ENCODE assay signal across 28 cellular contexts in genomic region chr16:4005281-4005680, GRCh38.
DNase-seq lines count a peak whose midpoint lies in the region; ATAC-seq, FAIRE-seq and TF ChIP-seq lines count a peak whose summit lies in the region.
"Had no signal": no experiment of that assay in that cellular context is flagged by ENCODE, and none has a peak within 500 bp of the region (broad histone marks: within the 10 kb centered on the region; RNA-seq: fewer than 3 reads in every experiment).

No MANE protein-coding gene starts in this region.

- H3K27ac ChIP-seq in GM23338 (ENCODE audit: low read depth), result 0 out of 2 replicates have a peak overlapping the region, but pooled peaks have one; percentile 19
- H3K27ac ChIP-seq in HEK293 (ENCODE audit: extremely low read depth, low read depth, low read length), result no peak overlapping the region
- H3K27ac ChIP-seq in kidney (ENCODE audit: low read depth in 2 of 2, low read length in 2 of 2), result no peak overlapping the region
- H3K27ac ChIP-seq in stomach smooth muscle (ENCODE audit: low read length), result peak overlapping the region; percentile 64

- H3K9me3 ChIP-seq in HEK293 (ENCODE audit: control insufficient read depth, insufficient read depth, low read depth, low read length) (no peaks in the 10 kb centered on the region), kidney (ENCODE audit: control insufficient read depth in 1 of 2, low read length in 2 of 2) (no peaks in the 10 kb centered on the region), stomach smooth muscle (ENCODE audit: control insufficient read depth in 2 of 2, low read length in 2 of 2) (no peaks in the 10 kb centered on the region)
- H3K9me3 ChIP-seq: BE2C, BLaER1 had no signal

- H3K36me3 Mint-ChIP-seq in GM23338 (ENCODE audit: low read depth), result no peaks in the 10 kb centered on the region; the same call in 2 of the 3 replicates
- H3K36me3 Mint-ChIP-seq in T-helper 2 cell treated with Interferon-gamma antibody and Interleukin-4, amounts not matched to agents 5 μg/mL and 100 μg/mL, for 36 hours (ENCODE audit: low read depth), result no peaks in the 10 kb centered on the region
- H3K36me3 Mint-ChIP-seq: CD4-positive, CD25-positive, alpha-beta regulatory T cell had no signal

- no peak for ATAC-seq in GM23338
- ATAC-seq: GM12878 had no signal

- intact Hi-C loops in kidney (cut with DNase I), result no loop called here

- peaks cover 21% of the 10 kb centered on the region for H3K4me1 ChIP-seq in GM23338 (ENCODE audit: insufficient read depth)
- no peaks in the 10 kb centered on the region for H3K4me1 ChIP-seq in HEK293 (ENCODE audit: control insufficient read depth, insufficient read depth, low read length)
- H3K4me1 ChIP-seq in kidney (ENCODE audit: control insufficient read depth in 1 of 2, insufficient read depth in 1 of 2, low read depth in 1 of 2, low read length in 2 of 2), result peaks cover 6 to 8% of the 10 kb centered on the region in 2 donors
- peaks cover 26% of the 10 kb centered on the region for H3K4me1 ChIP-seq in stomach smooth muscle (ENCODE audit: control insufficient read depth, insufficient read depth, low read length)
- H3K4me1 ChIP-seq: BE2C had no signal

- H2AFZ ChIP-seq in GM23338, result no peak overlapping the region

- DNase-seq in GM23338 (ENCODE audit: low spot score), result no peak
- DNase-seq in kidney, result peak; percentile 23
- no peak for DNase-seq in UCSD-AML1 (lab: John Stamatoyannopoulos, UW; ENCODE audit: unreplicated experiment)
- no peak for DNase-seq in putamen (ENCODE audit: low spot score)
- no peak for DNase-seq in T-helper 2 cell treated with Interferon-gamma antibody and Interleukin-4, amounts not matched to agents 5 μg/mL and 100 μg/mL, for 36 hours (ENCODE audit: low spot score)
- DNase-seq: 8988T; ACHN; BE2C; C1 segment of cervical spinal cord; CD4-positive, alpha-beta memory T cell; CD4-positive, CD25-positive, alpha-beta regulatory T cell; CD8-positive, alpha-beta memory T cell; COR-L47; DMS 273 treated with DMSO at 0.1 percent for 48 hours; DMS153; DMS53; DMS79; DND-41; EL; GDM1 had no signal

- no peak overlapping the region for H3K27ac Mint-ChIP-seq in GM23338
- H3K27ac Mint-ChIP-seq in T-helper 2 cell treated with Interferon-gamma antibody and Interleukin-4, amounts not matched to agents 5 μg/mL and 100 μg/mL, for 36 hours, result no peak overlapping the region
- H3K27ac Mint-ChIP-seq: CD14-positive monocyte; CD4-positive, alpha-beta memory T cell; CD4-positive, CD25-positive, alpha-beta regulatory T cell had no signal

- H3K36me3 ChIP-seq in GM23338 (ENCODE audit: insufficient read depth), result no peaks in the 10 kb centered on the region
- no peaks in the 10 kb centered on the region for H3K36me3 ChIP-seq in HEK293 (ENCODE audit: control insufficient read depth in 2 of 2, insufficient read depth in 1 of 2, low read length in 2 of 2)
- no peaks in the 10 kb centered on the region for H3K36me3 ChIP-seq in kidney (ENCODE audit: control insufficient read depth in 1 of 2, insufficient read depth in 2 of 2, low read length in 2 of 2)
- H3K36me3 ChIP-seq in stomach smooth muscle (ENCODE audit: control insufficient read depth in 2 of 2, insufficient read depth in 2 of 2, low read length in 2 of 2), result no peaks in the 10 kb centered on the region
- H3K36me3 ChIP-seq: BE2C had no signal

- H3K4me3 Mint-ChIP-seq in GM23338, result no peak overlapping the region
- H3K4me3 Mint-ChIP-seq in T-helper 2 cell treated with Interferon-gamma antibody and Interleukin-4, amounts not matched to agents 5 μg/mL and 100 μg/mL, for 36 hours, result no peak overlapping the region
- H3K4me3 Mint-ChIP-seq: CD14-positive monocyte; CD4-positive, alpha-beta memory T cell; CD4-positive, CD25-positive, alpha-beta regulatory T cell had no signal

- peaks cover 2% of the 10 kb centered on the region for H3K27me3 Mint-ChIP-seq in GM23338 (ENCODE audit: insufficient read depth, low read depth, poor library complexity)
- H3K27me3 Mint-ChIP-seq in T-helper 2 cell treated with Interferon-gamma antibody and Interleukin-4, amounts not matched to agents 5 μg/mL and 100 μg/mL, for 36 hours (ENCODE audit: low read depth), result no peaks in the 10 kb centered on the region
- H3K27me3 Mint-ChIP-seq: CD4-positive, alpha-beta memory T cell; CD4-positive, CD25-positive, alpha-beta regulatory T cell; CD8-positive, alpha-beta memory T cell had no signal

- H3K4me2 ChIP-seq in GM23338, result no peak overlapping the region

- H4K20me1 ChIP-seq in GM23338 (replicated peaks; ENCODE audit: insufficient read depth), result no peaks in the 10 kb centered on the region

- no peaks in the 10 kb centered on the region for H3K9me3 Mint-ChIP-seq in GM23338
- H3K9me3 Mint-ChIP-seq in T-helper 2 cell treated with Interferon-gamma antibody and Interleukin-4, amounts not matched to agents 5 μg/mL and 100 μg/mL, for 36 hours, result no peaks in the 10 kb centered on the region
- H3K9me3 Mint-ChIP-seq: CD14-positive monocyte; CD4-positive, alpha-beta memory T cell; CD4-positive, CD25-positive, alpha-beta regulatory T cell; CD8-positive, alpha-beta memory T cell had no signal

- FAIRE-seq in kidney (lab: Jason Lieb, UNC), result no peak
- FAIRE-seq: A204.1, GM12878, GM12892, GM18507 had no signal

- H3K9me2 ChIP-seq in GM23338 (ENCODE audit: insufficient read depth), result no peaks in the 10 kb centered on the region

- CTCF ChIA-PET in HEK293 (lab: Yijun Ruan, JAX), result interaction anchor here (0.6 to 1.2 kb wide), 2 partner anchors 249 to 317 kb away, joined by 3 to 4 read pairs; no protein-coding TSS in a partner anchor

- H3K27me3 ChIP-seq in GM23338 (ENCODE audit: insufficient read depth) (no peaks in the 10 kb centered on the region), stomach smooth muscle (ENCODE audit: control insufficient read depth in 1 of 2, insufficient read depth in 2 of 2, low read length in 2 of 2) (no peaks in the 10 kb centered on the region)
- H3K27me3 ChIP-seq: BE2C, BLaER1 had no signal

- POLR2A ChIA-PET in HEK293 (lab: Yijun Ruan, JAX), result interaction anchor here (0.6 kb wide), 1 partner anchor 1271 kb away, joined by 3 read pairs; no protein-coding TSS in a partner anchor

- TF ChIP-seq CTCF in GM23338 (conservative IDR thresholded peaks at IDR 0.05; ENCODE audit: low read depth in 2 of 2) (no peak), HEK293 (tag by site-specific recombination; IDR thresholded peaks at IDR 0.05) (no peak), kidney (IDR thresholded peaks at IDR 0.05; ENCODE audit: borderline replicate concordance, extremely low read depth, insufficient read depth) (no peak)

- H3K4me3 ChIP-seq in GM23338 (no peak overlapping the region), HEK293 (ENCODE audit: low read depth, low read length) (no peak overlapping the region), kidney (ENCODE audit: low read length in 2 of 2) (no peak overlapping the region), stomach smooth muscle (ENCODE audit: low read length in 2 of 2) (peak overlapping the region; percentile 50 to 69)
- H3K4me3 ChIP-seq: BLaER1, GM12878 had no signal

- peaks cover 23% of the 10 kb centered on the region for H3K4me1 Mint-ChIP-seq in GM23338
- H3K4me1 Mint-ChIP-seq in T-helper 2 cell treated with Interferon-gamma antibody and Interleukin-4, amounts not matched to agents 5 μg/mL and 100 μg/mL, for 36 hours (ENCODE audit: low read depth), result peaks cover 6% of the 10 kb centered on the region

- no peaks in the 10 kb centered on the region for H3F3A ChIP-seq in GM23338 (replicated peaks; ENCODE audit: low read depth)

- H3K9ac ChIP-seq in kidney (ENCODE audit: low read length in 2 of 2), result no peak overlapping the region
- H3K9ac ChIP-seq in stomach smooth muscle (ENCODE audit: low read length in 2 of 2), result no peak overlapping the region
- H3K9ac ChIP-seq: BLaER1 had no signal

- peaks cover 3% of the 10 kb centered on the region; the same call in 1 of the 2 replicates for H3K79me2 ChIP-seq in GM23338 (replicated peaks; ENCODE audit: insufficient read depth)

TF ChIP-seq in GM23338, 12 proteins besides CTCF, POLR2A, EP300 and RAD21 (continues in another document):
- TF ChIP-seq ZNF331 (CRISPR knock-in tag; IDR thresholded peaks at IDR 0.05; ENCODE audit: low read depth) (no peak), STAT1 (IDR thresholded peaks at IDR 0.05; ENCODE audit: unreplicated experiment) (no peak)

TF ChIP-seq in HEK293, 187 proteins besides CTCF, POLR2A, EP300 and RAD21:
- no peak for TF ChIP-seq ZNF23 (tag by site-specific recombination; IDR thresholded peaks at IDR 0.05; ENCODE audit: borderline replicate concordance)
- TF ChIP-seq, protein P1, sequence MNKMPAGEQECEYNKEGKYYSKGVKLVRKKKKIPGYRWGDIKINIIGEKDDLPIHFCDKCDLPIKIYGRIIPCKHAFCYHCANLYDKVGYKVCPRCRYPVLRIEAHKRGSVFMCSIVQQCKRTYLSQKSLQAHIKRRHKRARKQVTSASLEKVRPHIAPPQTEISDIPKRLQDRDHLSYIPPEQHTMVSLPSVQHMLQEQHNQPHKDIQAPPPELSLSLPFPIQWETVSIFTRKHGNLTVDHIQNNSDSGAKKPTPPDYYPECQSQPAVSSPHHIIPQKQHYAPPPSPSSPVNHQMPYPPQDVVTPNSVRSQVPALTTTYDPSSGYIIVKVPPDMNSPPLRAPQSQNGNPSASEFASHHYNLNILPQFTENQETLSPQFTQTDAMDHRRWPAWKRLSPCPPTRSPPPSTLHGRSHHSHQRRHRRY (tag by site-specific recombination; IDR thresholded peaks at IDR 0.05), result no peak
- TF ChIP-seq ZNF585B (tag by site-specific recombination; IDR thresholded peaks at IDR 0.05), result no peak
- TF ChIP-seq EGR2 (tag by site-specific recombination; IDR thresholded peaks at IDR 0.05; ENCODE audit: low read depth), result peak; percentile 34; the same call in 1 of the 2 replicates
- TF ChIP-seq ZFP69B (tag by site-specific recombination; IDR thresholded peaks at IDR 0.05), result no peak
- no peak for TF ChIP-seq GLIS1 (tag by site-specific recombination; IDR thresholded peaks at IDR 0.05)

Comparison
In these comparisons a context has a peak if more than half of its experiments do, and no peak if none do; other contexts are left out.
1. H3K27ac ChIP-seq: peak in GM23338 (single experiment) and stomach smooth muscle (single experiment); none in HEK293 (single experiment) and kidney (0 of 2).
2. H3K4me3 ChIP-seq: peak in stomach smooth muscle (2 of 2); none in GM23338 (single experiment), HEK293 (single experiment) and kidney (0 of 2).